In the genomic region with DNA sequence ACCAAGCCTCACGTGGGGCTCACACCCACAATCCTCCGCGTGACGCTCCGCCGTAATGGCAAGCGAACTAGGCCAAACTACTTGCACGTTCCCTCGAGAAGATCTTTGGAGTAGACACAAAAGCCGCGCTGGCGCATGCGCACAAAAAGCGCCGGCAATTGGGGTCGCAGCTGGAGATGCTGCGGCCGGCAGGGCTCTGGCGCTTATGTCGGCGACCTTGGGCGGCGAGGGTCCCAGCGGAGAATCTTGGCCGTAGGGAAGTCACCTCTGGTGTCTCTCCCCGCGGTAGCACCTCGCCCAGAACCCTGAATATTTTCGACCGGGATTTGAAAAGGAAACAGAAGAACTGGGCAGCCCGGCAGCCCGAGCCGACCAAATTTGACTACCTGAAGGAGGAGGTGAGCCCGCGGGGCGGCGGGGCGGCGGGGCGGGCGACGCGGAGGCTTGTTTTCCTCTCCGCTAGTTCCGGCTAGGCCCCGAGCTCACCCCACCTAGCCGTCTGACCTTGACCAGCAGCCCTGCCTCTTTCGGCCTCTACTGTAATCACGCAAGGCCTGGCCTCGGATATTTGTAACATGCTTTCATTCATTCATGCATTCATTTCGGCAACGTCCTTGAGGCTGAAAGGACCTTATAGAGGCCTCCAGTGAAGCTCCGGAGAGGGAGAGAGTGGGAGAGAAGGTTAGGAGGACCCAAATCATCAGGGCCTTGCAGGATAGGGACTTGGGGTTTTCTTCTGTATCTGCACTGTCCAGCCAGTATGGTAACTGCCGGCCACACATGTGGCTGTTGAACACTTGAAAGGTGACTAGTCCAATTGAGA, we compare ENCODE assay signal across 8 cellular contexts. TPM values are rescaled to one million over a fixed set of nuclear protein-coding genes. Genes with fewer than 3 reads are reported as not detected.
DNase-seq lines count a peak whose midpoint lies in the region; ATAC-seq, FAIRE-seq and TF ChIP-seq lines count a peak whose summit lies in the region.

A gene with protein sequence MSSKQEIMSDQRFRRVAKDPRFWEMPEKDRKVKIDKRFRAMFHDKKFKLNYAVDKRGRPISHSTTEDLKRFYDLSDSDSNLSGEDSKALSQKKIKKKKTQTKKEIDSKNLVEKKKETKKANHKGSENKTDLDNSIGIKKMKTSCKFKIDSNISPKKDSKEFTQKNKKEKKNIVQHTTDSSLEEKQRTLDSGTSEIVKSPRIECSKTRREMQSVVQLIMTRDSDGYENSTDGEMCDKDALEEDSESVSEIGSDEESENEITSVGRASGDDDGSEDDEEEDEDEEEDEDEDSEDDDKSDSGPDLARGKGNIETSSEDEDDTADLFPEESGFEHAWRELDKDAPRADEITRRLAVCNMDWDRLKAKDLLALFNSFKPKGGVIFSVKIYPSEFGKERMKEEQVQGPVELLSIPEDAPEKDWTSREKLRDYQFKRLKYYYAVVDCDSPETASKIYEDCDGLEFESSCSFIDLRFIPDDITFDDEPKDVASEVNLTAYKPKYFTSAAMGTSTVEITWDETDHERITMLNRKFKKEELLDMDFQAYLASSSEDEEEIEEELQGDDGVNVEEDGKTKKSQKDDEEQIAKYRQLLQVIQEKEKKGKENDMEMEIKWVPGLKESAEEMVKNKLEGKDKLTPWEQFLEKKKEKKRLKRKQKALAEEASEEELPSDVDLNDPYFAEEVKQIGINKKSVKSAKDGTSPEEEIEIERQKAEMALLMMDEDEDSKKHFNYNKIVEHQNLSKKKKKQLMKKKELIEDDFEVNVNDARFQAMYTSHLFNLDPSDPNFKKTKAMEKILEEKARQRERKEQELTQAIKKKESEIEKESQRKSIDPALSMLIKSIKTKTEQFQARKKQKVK (minus strand): TSS at position 27 of the 823 bp plus-strand sequence. CDS start 1,779 bp downstream, outside the sequence.
A gene with protein sequence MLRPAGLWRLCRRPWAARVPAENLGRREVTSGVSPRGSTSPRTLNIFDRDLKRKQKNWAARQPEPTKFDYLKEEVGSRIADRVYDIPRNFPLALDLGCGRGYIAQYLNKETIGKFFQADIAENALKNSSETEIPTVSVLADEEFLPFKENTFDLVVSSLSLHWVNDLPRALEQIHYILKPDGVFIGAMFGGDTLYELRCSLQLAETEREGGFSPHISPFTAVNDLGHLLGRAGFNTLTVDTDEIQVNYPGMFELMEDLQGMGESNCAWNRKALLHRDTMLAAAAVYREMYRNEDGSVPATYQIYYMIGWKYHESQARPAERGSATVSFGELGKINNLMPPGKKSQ (plus strand): TSS at position 136 of the 823 bp plus-strand sequence. CDS start 41 bp downstream, at position 177.

- H3K4me2 ChIP-seq in OCI-LY3 (ENCODE audit: low read length) = peak within 1 kb of the TSS; percentile 81
- H3K4me2 ChIP-seq in endothelial cell of umbilical vein (ENCODE audit: insufficient read depth, low read length) = peak within 1 kb of the TSS; percentile 79

- peak; percentile 92 for FAIRE-seq in endothelial cell of umbilical vein (lab: Jason Lieb, UNC)

- DNase-seq in D341Med (ENCODE audit: low spot score) (peak; percentile 92), HuH-7 (ENCODE audit: low spot score) (peak; percentile 94), endothelial cell of umbilical vein (ENCODE audit: low read depth, low spot score) (peak; percentile 98), midbrain (lab: John Stamatoyannopoulos, UW) (peak; percentile 95)
- peak; percentile 94 for DNase-seq in activated CD8-positive, alpha-beta memory T cell treated with anti-CD3 and anti-CD28 coated beads, Interleukin-2, amount 50 U/mL, for 48 hours
- DNase-seq in stimulated activated CD8-positive, alpha-beta memory T cell treated with anti-CD3 and anti-CD28 coated beads, Interleukin-2, amount 100 ng/mL, for 1 hour (ENCODE audit: low read depth in 2 of 2) = peak; percentile 81 to 83

- CTCF ChIA-PET in endothelial cell of umbilical vein (lab: Charles Lee) = interaction anchor here (1.1 to 3.2 kb wide), 5 partner anchors 10 to 238 kb away, joined by 3 to 36 read pairs (median 5); no protein-coding TSS in a partner anchor

- H3K4me3 ChIP-seq in OCI-LY3 (ENCODE audit: low read length) (peak within 1 kb of the TSS; percentile 84), endothelial cell of umbilical vein (replicated peaks in 1 of 3; ENCODE audit: insufficient read depth in 1 of 3, low read depth in 1 of 3, low read length in 3 of 3) (peak within 1 kb of the TSS; percentile 68 to 96 (median 83))

- H3K36me3 ChIP-seq in OCI-LY3 (replicated peaks; ENCODE audit: low read depth, low read length) (peaks cover 34% of the 10 kb centered on the region), endothelial cell of umbilical vein (ENCODE audit: control insufficient read depth in 2 of 2, extremely low read depth in 1 of 2, insufficient read depth in 2 of 2, low read length in 2 of 2) (peaks cover 7 to 20% of the 10 kb centered on the region in 2 experiments)

- intact Hi-C loops in endothelial cell of umbilical vein (cut with micrococcal nuclease) = loop anchor here (2.0 to 5.0 kb wide), 3 partner anchors 146 to 858 kb away; a partner anchor contains a TSS

- TSS peak; percentile 50 for BruUV-seq in endothelial cell of umbilical vein (replicated peaks; lab: Mats Ljungman, UMichigan)

- H3K9ac ChIP-seq in OCI-LY3 (ENCODE audit: low read length) (peak within 1 kb of the TSS; percentile 84), endothelial cell of umbilical vein (replicated peaks; ENCODE audit: extremely low read depth, insufficient read depth, low read length) (peak within 1 kb of the TSS; percentile 89)

- POLR2A ChIA-PET in endothelial cell of umbilical vein (lab: Charles Lee) = interaction anchor here (0.8 to 1.2 kb wide), 2 partner anchors 8 to 14 kb away, joined by 3 read pairs; no protein-coding TSS in a partner anchor

- H3K27ac ChIP-seq in OCI-LY3 (ENCODE audit: low read length) = peak within 1 kb of the TSS; percentile 74
- H3K27ac ChIP-seq in endothelial cell of umbilical vein (ENCODE audit: insufficient read depth, low read depth, low read length) = peak within 1 kb of the TSS; percentile 60

- H2AFZ ChIP-seq in OCI-LY3 (ENCODE audit: low read depth, low read length) = peak within 1 kb of the TSS; percentile 83
- H2AFZ ChIP-seq in endothelial cell of umbilical vein (ENCODE audit: low read depth, low read length) = peak within 1 kb of the TSS; percentile 76

- H3K9me3 ChIP-seq in OCI-LY3 (ENCODE audit: insufficient read depth, low read length) (no peaks in the 10 kb centered on the region), endothelial cell of umbilical vein (replicated peaks; ENCODE audit: control insufficient read depth, insufficient read depth, low read length) (no peaks in the 10 kb centered on the region)

- no peak for TF ChIP-seq POLR2A in endothelial cell of umbilical vein (IDR thresholded peaks at IDR 0.05; ENCODE audit: low read depth, low read length)

- peaks cover 75% of the 10 kb centered on the region for H3K79me2 ChIP-seq in OCI-LY3 (ENCODE audit: low read length)
- H3K79me2 ChIP-seq in endothelial cell of umbilical vein (ENCODE audit: control insufficient read depth, insufficient read depth, low read length) = peaks cover 61% of the 10 kb centered on the region

- TF ChIP-seq CTCF in OCI-LY3 (IDR thresholded peaks at IDR 0.05; ENCODE audit: low read depth, low read length) (no peak), endothelial cell of umbilical vein (IDR thresholded peaks at IDR 0.05; ENCODE audit: extremely low read depth in 1 of 2, insufficient read depth in 1 of 2, low read depth in 1 of 2, low read length in 2 of 2) (no peak)

- dilution Hi-C loops in endothelial cell of umbilical vein (cut with MboI; ENCODE audit: extremely low pct_ligation_motif_present, low sequenced_read_pairs) = no loop called here

- H3K4me1 ChIP-seq in OCI-LY3 (ENCODE audit: low read length) (peaks cover 18% of the 10 kb centered on the region), endothelial cell of umbilical vein (ENCODE audit: control insufficient read depth, extremely low read depth, insufficient read depth, low read length) (peaks cover 16% of the 10 kb centered on the region)

- H3K9me1 ChIP-seq in endothelial cell of umbilical vein (replicated peaks; ENCODE audit: control insufficient read depth, extremely low read depth, insufficient read depth, low read length) = no peaks in the 10 kb centered on the region

- peak; percentile 94 for ATAC-seq in GM21515 (IDR thresholded peaks at IDR 0.05; ENCODE audit: unreplicated experiment)

- H3K27me3 ChIP-seq in OCI-LY3 (ENCODE audit: low read depth, low read length) = no peaks in the 10 kb centered on the region
- H3K27me3 ChIP-seq in endothelial cell of umbilical vein (ENCODE audit: control insufficient read depth in 2 of 2, insufficient read depth in 2 of 2, low read length in 2 of 2) = no peaks in the 10 kb centered on the region

- H4K20me1 ChIP-seq in OCI-LY3 (ENCODE audit: insufficient read depth, low read length) = no peaks in the 10 kb centered on the region
- peaks cover 4% of the 10 kb centered on the region for H4K20me1 ChIP-seq in endothelial cell of umbilical vein (replicated peaks; ENCODE audit: control insufficient read depth, extremely low read depth, insufficient read depth, low read length)

TF ChIP-seq in endothelial cell of umbilical vein, 7 proteins besides CTCF, POLR2A, EP300 and RAD21 (continues in another document):
- TF ChIP-seq FOS (IDR thresholded peaks at IDR 0.05; ENCODE audit: borderline replicate concordance, insufficient read depth, low read length) = no peak
- TF ChIP-seq POLR2AphosphoS5 (IDR thresholded peaks at IDR 0.05; ENCODE audit: insufficient read depth, low read depth, low read length) = peak; percentile 85
- TF ChIP-seq GATA2 (IDR thresholded peaks at IDR 0.05; ENCODE audit: insufficient read depth, insufficient read length, low read depth, low read length) = no peak

RNA-seq across cellular contexts. Expression of the first gene that starts in this region (rescaled TPM):
- 15.2 and 15.5 TPM in 2 replicates for total RNA-seq in endothelial cell of umbilical vein
- polyA plus RNA-seq in endothelial cell of umbilical vein = 0.24 and 0.72 TPM in 2 replicates
- polyA plus RNA-seq in endothelial cell of umbilical vein (2011; cell fraction: cytosol; rRNA removed) = 2.2 and 2.3 TPM in 2 replicates
- polyA plus RNA-seq in endothelial cell of umbilical vein (2011; cell fraction: nucleus; rRNA removed) = 2.7 and 4.8 TPM in 2 replicates
- polyA plus RNA-seq in endothelial cell of umbilical vein (2012) = 18.8 and 21.9 TPM in 2 replicates
- 0.63 and 0.74 TPM in 2 replicates for polyA minus RNA-seq in endothelial cell of umbilical vein
- 3.8 TPM for polyA minus RNA-seq in endothelial cell of umbilical vein (2011; cell fraction: cytosol; rRNA and poly(A)+ RNA removed)
- 4.6 and 4.9 TPM in 2 replicates for polyA minus RNA-seq in endothelial cell of umbilical vein (2011; cell fraction: nucleus; rRNA and poly(A)+ RNA removed)

RNA-seq across cellular contexts. Expression of the second gene that starts in this region (rescaled TPM):
- 26.4 and 28.4 TPM in 2 replicates for total RNA-seq in endothelial cell of umbilical vein
- polyA plus RNA-seq in endothelial cell of umbilical vein = 6.1 and 9.8 TPM in 2 replicates
- polyA plus RNA-seq in endothelial cell of umbilical vein (2011; cell fraction: cytosol; rRNA removed) = 11.6 and 12.0 TPM in 2 replicates
- polyA plus RNA-seq in endothelial cell of umbilical vein (2011; cell fraction: nucleus; rRNA removed) = 25.3 and 32.6 TPM in 2 replicates
- polyA plus RNA-seq in endothelial cell of umbilical vein (2012) = 22.1 and 28.1 TPM in 2 replicates
- 10.3 and 10.9 TPM in 2 replicates for polyA minus RNA-seq in endothelial cell of umbilical vein
- 5.0 TPM for polyA minus RNA-seq in endothelial cell of umbilical vein (2011; cell fraction: cytosol; rRNA and poly(A)+ RNA removed)
- 18.4 and 23.2 TPM in 2 replicates for polyA minus RNA-seq in endothelial cell of umbilical vein (2011; cell fraction: nucleus; rRNA and poly(A)+ RNA removed)

Comparison
In these comparisons a context has a peak if more than half of its experiments do, and no peak if none do; other contexts are left out.
1. Peak in every context shown above with its lines: DNase-seq, ATAC-seq, H3K4me3 ChIP-seq and H3K27ac ChIP-seq.